ENCODE assay signal across 1 cellular context in the genomic region with DNA sequence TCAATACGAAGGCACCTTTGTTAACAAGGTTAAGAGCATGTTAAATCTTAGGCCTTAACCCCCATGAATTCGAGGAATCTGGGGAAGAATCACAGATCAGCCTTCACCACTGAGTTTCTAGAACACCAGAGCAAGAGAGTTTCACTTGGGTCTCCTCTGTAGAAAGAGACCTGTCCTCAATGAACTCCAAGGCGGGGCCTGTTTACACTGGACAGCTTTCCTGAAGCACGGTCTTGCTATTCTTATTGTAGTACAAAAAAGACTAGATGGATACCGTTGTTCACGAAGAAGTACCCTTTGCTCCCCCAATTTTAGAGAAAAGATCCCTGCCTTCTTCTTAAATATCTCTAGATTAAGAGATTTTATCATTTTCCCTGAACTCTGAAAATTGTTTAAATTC.
TF ChIP-seq lines count a peak whose summit lies in the region.

No MANE protein-coding gene starts in this region.

TF ChIP-seq in HepG2, 621 proteins besides CTCF, POLR2A, EP300 and RAD21 (continued from another document):
- TF ChIP-seq, protein P1, sequence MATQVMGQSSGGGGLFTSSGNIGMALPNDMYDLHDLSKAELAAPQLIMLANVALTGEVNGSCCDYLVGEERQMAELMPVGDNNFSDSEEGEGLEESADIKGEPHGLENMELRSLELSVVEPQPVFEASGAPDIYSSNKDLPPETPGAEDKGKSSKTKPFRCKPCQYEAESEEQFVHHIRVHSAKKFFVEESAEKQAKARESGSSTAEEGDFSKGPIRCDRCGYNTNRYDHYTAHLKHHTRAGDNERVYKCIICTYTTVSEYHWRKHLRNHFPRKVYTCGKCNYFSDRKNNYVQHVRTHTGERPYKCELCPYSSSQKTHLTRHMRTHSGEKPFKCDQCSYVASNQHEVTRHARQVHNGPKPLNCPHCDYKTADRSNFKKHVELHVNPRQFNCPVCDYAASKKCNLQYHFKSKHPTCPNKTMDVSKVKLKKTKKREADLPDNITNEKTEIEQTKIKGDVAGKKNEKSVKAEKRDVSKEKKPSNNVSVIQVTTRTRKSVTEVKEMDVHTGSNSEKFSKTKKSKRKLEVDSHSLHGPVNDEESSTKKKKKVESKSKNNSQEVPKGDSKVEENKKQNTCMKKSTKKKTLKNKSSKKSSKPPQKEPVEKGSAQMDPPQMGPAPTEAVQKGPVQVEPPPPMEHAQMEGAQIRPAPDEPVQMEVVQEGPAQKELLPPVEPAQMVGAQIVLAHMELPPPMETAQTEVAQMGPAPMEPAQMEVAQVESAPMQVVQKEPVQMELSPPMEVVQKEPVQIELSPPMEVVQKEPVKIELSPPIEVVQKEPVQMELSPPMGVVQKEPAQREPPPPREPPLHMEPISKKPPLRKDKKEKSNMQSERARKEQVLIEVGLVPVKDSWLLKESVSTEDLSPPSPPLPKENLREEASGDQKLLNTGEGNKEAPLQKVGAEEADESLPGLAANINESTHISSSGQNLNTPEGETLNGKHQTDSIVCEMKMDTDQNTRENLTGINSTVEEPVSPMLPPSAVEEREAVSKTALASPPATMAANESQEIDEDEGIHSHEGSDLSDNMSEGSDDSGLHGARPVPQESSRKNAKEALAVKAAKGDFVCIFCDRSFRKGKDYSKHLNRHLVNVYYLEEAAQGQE (IDR thresholded peaks at IDR 0.05; ENCODE audit: borderline replicate concordance in 1 of 2, low read depth in 1 of 2, low read length in 2 of 2) = peak; percentile 11 to 88
- TF ChIP-seq ZBTB42 (CRISPR knock-in tag; IDR thresholded peaks at IDR 0.05) (no peak), TBP (CRISPR knock-in tag; IDR thresholded peaks at IDR 0.05) (no peak), CHD4 (IDR thresholded peaks at IDR 0.05; ENCODE audit: borderline replicate concordance, low read length) (no peak), ZNF878 (CRISPR knock-in tag; IDR thresholded peaks at IDR 0.05) (no peak), NFIB (CRISPR knock-in tag; IDR thresholded peaks at IDR 0.05; ENCODE audit: borderline replicate concordance) (no peak), ZNF253 (CRISPR knock-in tag; IDR thresholded peaks at IDR 0.05; ENCODE audit: borderline replicate concordance) (no peak), HNRNPLL (IDR thresholded peaks at IDR 0.05; ENCODE audit: low read depth, low read length, poor library complexity, severe bottlenecking) (no peak), MIER2 (CRISPR knock-in tag; IDR thresholded peaks at IDR 0.05) (peak; percentile 88), CAMTA2 (CRISPR knock-in tag; IDR thresholded peaks at IDR 0.05; ENCODE audit: borderline replicate concordance) (no peak), ZNF773 (CRISPR knock-in tag; IDR thresholded peaks at IDR 0.05; ENCODE audit: borderline replicate concordance) (no peak), NRL (CRISPR knock-in tag; IDR thresholded peaks at IDR 0.05; ENCODE audit: borderline replicate concordance) (no peak), ZSCAN30 (CRISPR knock-in tag; IDR thresholded peaks at IDR 0.05) (no peak), FOXA1 (IDR thresholded peaks at IDR 0.05) (no peak), FOXA1 (CRISPR knock-in tag; IDR thresholded peaks at IDR 0.05) (0 out of 2 replicates have a peak, but pooled peaks have one; percentile 44), ZMYM2 (CRISPR knock-in tag; IDR thresholded peaks at IDR 0.05) (no peak), POLR2AphosphoS2 (IDR thresholded peaks at IDR 0.05; ENCODE audit: low read depth, low read length) (no peak), ZNF557 (CRISPR knock-in tag; IDR thresholded peaks at IDR 0.05) (no peak), FOXA3 (CRISPR knock-in tag; IDR thresholded peaks at IDR 0.05) (peak; percentile 56; the same call in 1 of the 2 replicates), ZNF768 (CRISPR knock-in tag; IDR thresholded peaks at IDR 0.05) (no peak), KMT2A (CRISPR knock-in tag; IDR thresholded peaks at IDR 0.05) (no peak), NBN (conservative IDR thresholded peaks at IDR 0.05) (no peak)
- TF ChIP-seq, protein P2, sequence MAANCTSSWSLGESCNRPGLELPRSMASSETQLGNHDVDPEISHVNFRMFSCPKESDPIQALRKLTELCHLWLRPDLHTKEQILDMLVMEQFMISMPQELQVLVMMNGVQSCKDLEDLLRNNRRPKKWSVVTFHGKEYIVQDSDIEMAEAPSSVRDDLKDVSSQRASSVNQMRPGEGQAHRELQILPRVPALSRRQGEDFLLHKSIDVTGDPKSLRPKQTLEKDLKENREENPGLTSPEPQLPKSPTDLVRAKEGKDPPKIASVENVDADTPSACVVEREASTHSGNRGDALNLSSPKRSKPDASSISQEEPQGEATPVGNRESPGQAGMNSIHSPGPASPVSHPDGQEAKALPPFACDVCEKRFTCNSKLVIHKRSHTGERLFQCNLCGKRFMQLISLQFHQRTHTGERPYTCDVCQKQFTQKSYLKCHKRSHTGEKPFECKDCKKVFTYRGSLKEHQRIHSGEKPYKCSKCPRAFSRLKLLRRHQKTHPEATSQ (CRISPR knock-in tag; IDR thresholded peaks at IDR 0.05; ENCODE audit: borderline replicate concordance) = no peak
- TF ChIP-seq, protein P3, sequence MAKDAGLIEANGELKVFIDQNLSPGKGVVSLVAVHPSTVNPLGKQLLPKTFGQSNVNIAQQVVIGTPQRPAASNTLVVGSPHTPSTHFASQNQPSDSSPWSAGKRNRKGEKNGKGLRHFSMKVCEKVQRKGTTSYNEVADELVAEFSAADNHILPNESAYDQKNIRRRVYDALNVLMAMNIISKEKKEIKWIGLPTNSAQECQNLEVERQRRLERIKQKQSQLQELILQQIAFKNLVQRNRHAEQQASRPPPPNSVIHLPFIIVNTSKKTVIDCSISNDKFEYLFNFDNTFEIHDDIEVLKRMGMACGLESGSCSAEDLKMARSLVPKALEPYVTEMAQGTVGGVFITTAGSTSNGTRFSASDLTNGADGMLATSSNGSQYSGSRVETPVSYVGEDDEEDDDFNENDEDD (CRISPR knock-in tag; IDR thresholded peaks at IDR 0.05; ENCODE audit: borderline replicate concordance) = no peak
- TF ChIP-seq, protein P4, sequence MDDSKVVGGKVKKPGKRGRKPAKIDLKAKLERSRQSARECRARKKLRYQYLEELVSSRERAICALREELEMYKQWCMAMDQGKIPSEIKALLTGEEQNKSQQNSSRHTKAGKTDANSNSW (CRISPR knock-in tag; IDR thresholded peaks at IDR 0.05; ENCODE audit: borderline replicate concordance) = no peak
- TF ChIP-seq, protein P5, sequence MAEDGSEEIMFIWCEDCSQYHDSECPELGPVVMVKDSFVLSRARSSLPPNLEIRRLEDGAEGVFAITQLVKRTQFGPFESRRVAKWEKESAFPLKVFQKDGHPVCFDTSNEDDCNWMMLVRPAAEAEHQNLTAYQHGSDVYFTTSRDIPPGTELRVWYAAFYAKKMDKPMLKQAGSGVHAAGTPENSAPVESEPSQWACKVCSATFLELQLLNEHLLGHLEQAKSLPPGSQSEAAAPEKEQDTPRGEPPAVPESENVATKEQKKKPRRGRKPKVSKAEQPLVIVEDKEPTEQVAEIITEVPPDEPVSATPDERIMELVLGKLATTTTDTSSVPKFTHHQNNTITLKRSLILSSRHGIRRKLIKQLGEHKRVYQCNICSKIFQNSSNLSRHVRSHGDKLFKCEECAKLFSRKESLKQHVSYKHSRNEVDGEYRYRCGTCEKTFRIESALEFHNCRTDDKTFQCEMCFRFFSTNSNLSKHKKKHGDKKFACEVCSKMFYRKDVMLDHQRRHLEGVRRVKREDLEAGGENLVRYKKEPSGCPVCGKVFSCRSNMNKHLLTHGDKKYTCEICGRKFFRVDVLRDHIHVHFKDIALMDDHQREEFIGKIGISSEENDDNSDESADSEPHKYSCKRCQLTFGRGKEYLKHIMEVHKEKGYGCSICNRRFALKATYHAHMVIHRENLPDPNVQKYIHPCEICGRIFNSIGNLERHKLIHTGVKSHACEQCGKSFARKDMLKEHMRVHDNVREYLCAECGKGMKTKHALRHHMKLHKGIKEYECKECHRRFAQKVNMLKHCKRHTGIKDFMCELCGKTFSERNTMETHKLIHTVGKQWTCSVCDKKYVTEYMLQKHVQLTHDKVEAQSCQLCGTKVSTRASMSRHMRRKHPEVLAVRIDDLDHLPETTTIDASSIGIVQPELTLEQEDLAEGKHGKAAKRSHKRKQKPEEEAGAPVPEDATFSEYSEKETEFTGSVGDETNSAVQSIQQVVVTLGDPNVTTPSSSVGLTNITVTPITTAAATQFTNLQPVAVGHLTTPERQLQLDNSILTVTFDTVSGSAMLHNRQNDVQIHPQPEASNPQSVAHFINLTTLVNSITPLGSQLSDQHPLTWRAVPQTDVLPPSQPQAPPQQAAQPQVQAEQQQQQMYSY (CRISPR knock-in tag; IDR thresholded peaks at IDR 0.05) = no peak
